In the genomic region with DNA sequence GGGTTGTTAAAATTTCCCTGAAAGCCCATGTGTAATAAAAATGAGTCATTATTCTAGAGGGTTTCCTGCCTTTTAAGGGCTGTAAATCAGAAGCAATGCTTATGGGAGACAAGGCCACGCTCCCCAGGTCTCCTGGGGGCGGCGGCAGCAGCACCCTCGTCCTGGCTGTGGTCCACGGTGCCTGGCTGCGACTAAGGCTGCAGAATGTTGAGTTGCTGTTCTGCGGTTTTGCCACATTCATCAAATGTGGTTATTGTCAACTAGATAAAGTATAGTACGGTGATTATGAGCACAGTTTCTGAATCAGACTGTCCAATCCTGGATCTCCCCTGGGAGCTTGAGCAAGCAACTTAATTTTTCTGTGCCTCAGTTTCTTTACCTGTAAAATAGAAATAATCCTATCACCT, we compare ENCODE assay signal across 9 cellular contexts. TPM values are rescaled to one million over a fixed set of nuclear protein-coding genes. Genes with fewer than 3 reads are reported as not detected.
A peak's percentile ranks its signal among the peaks of the same experiment; 100 is the strongest.
DNase-seq lines count a peak whose midpoint lies in the region; ATAC-seq, FAIRE-seq and TF ChIP-seq lines count a peak whose summit lies in the region.
"Had no signal": no experiment of that assay in that cellular context is flagged by ENCODE, and none has a peak within 500 bp of the region (broad histone marks: within the 10 kb centered on the region; RNA-seq: fewer than 3 reads in every experiment).

No MANE protein-coding gene starts in this region.

- peak; percentile 26 for ATAC-seq in HG02885 (IDR thresholded peaks at IDR 0.05; ENCODE audit: poor library complexity, unreplicated experiment)
- ATAC-seq in K562 = peak; percentile 80
- no peak for ATAC-seq in HepG2

- CTCF ChIA-PET in CD4-positive, alpha-beta memory T cell (lab: Charles Lee; ENCODE audit: partially characterized antibody) = interaction anchor here (0.9 to 1.3 kb wide), 2 partner anchors 11 to 673 kb away, joined by 3 to 5 read pairs; no protein-coding TSS in a partner anchor
- CTCF ChIA-PET in K562 (lab: Yijun Ruan, JAX; ENCODE audit: low intra/inter-chr PET ratio) (no interaction called here), HepG2 (lab: Yijun Ruan, JAX; ENCODE audit: low intra/inter-chr PET ratio, low total read pairs) (no interaction called here)

- H3K4me2 ChIP-seq in K562 (ENCODE audit: insufficient read depth, low read length) (no peak overlapping the region), HepG2 (ENCODE audit: low read depth, low read length) (no peak overlapping the region)

- POLR2A ChIA-PET in CD4-positive, alpha-beta memory T cell (lab: Charles Lee; ENCODE audit: partially characterized antibody) = no interaction called here
- POLR2A ChIA-PET in K562 (lab: Yijun Ruan, JAX) = interaction anchor here (0.7 to 1.4 kb wide), 2 partner anchors 9 to 88 kb away, joined by 3 read pairs; no protein-coding TSS in a partner anchor
- POLR2A ChIA-PET in HepG2 (lab: Yijun Ruan, JAX) = no interaction called here

- no peak for TF ChIP-seq POLR2A in K562 (conservative IDR thresholded peaks at IDR 0.05)
- no peak for TF ChIP-seq POLR2A in HepG2 (IDR thresholded peaks at IDR 0.05; ENCODE audit: insufficient read depth in 1 of 2, low read depth in 2 of 2, low read length in 2 of 2)
- no peak for TF ChIP-seq POLR2A in thyroid gland (IDR thresholded peaks at IDR 0.05)

- peak overlapping the region in 5 of 7 donors; percentile 1 to 70 (median 42) for H3K27ac Mint-ChIP-seq in CD4-positive, alpha-beta memory T cell

- H2AFZ ChIP-seq in K562 (ENCODE audit: low read depth, low read length) (no peak overlapping the region), HepG2 (ENCODE audit: low read length) (no peak overlapping the region)

- H3K9me3 Mint-ChIP-seq in CD4-positive, alpha-beta memory T cell = no peaks in the 10 kb centered on the region

- H3K9me1 ChIP-seq in K562 (ENCODE audit: control insufficient read depth, insufficient read depth, low read length) = no peaks in the 10 kb centered on the region

- BruUV-seq in K562 (replicated peaks; lab: Mats Ljungman, UMichigan) = no TSS peak
- no TSS peak for BruUV-seq in HepG2 (replicated peaks; lab: Mats Ljungman, UMichigan)

- H3K4me3 Mint-ChIP-seq in CD4-positive, alpha-beta memory T cell = peak overlapping the region in 7 of 8 donors; percentile 4 to 78 (median 60)

- H3K27me3 ChIP-seq in CD4-positive, alpha-beta memory T cell (ENCODE audit: insufficient read depth, low read length) = no peaks in the 10 kb centered on the region
- H3K27me3 ChIP-seq in K562 (ENCODE audit: control insufficient read depth in 2 of 2, insufficient read depth in 2 of 2, low read length in 2 of 2) (no peaks in the 10 kb centered on the region), HepG2 (ENCODE audit: control insufficient read depth in 1 of 2, insufficient read depth in 2 of 2, low read length in 2 of 2) (no peaks in the 10 kb centered on the region), thyroid gland (no peaks in the 10 kb centered on the region)

- peak; percentile 47 to 77 (median 52) for DNase-seq in CD4-positive, alpha-beta memory T cell
- DNase-seq in UCSD-AML1 (lab: John Stamatoyannopoulos, UW; ENCODE audit: unreplicated experiment) (peak; percentile 49), K562 (ENCODE audit: extremely low read depth in 1 of 4, low spot score in 3 of 4) (peak in 2 of 4 experiments; percentile 53 to 66), HepG2 (ENCODE audit: low spot score) (no peak), NCI-H526 treated with DMSO at 0.1 percent for 48 hours (lab: John Stamatoyannopoulos, UW) (no peak), thyroid gland (no peak)
- peak; percentile 30 to 65 for DNase-seq in stimulated activated CD8-positive, alpha-beta memory T cell treated with anti-CD3 and anti-CD28 coated beads, Interleukin-4, amount 100 ng/mL, for 4 hours (ENCODE audit: low read depth in 2 of 2, low spot score in 1 of 2)

- H3K4me1 Mint-ChIP-seq in CD4-positive, alpha-beta memory T cell = peaks cover 50 to 65% (median 56%) of the 10 kb centered on the region in 4 donors

- WGBS in K562 (ENCODE audit: insufficient coverage, low coverage, missing lambda C conversion rate) = 3% methylated on average over 8 of the region's 8 CpGs
- WGBS in HepG2 (ENCODE audit: low lambda C conversion rate) = 98% methylated on average over 8 of the region's 8 CpGs
- 67 to 76% methylated on average over 8 of the region's 8 CpGs for WGBS in thyroid gland, 2 donors

- H3K36me3 Mint-ChIP-seq in CD4-positive, alpha-beta memory T cell = no peaks in the 10 kb centered on the region

- no peak for TF ChIP-seq CTCF in K562 (IDR thresholded peaks at IDR 0.05 in 2 of 3, conservative IDR thresholded peaks at IDR 0.05 in 1 of 3; ENCODE audit: insufficient read depth in 2 of 3, low read depth in 1 of 3, low read length in 3 of 3)
- no peak for TF ChIP-seq CTCF in HepG2 (CRISPR knock-in tag; IDR thresholded peaks at IDR 0.05)
- TF ChIP-seq CTCF in thyroid gland (IDR thresholded peaks at IDR 0.05) = no peak

- H3K27ac ChIP-seq in CD4-positive, alpha-beta memory T cell (ENCODE audit: low read depth, low read length) = no peak overlapping the region
- no peak overlapping the region for H3K27ac ChIP-seq in K562 (ENCODE audit: extremely low read depth, low read depth, low read length)
- no peak overlapping the region for H3K27ac ChIP-seq in HepG2 (ENCODE audit: extremely low read length, insufficient read depth, low read length)
- no peak overlapping the region for H3K27ac ChIP-seq in thyroid gland

- in situ Hi-C loops in K562 (cut with MboI) (no loop called here), HepG2 (cut with HindIII; ENCODE audit: extremely low pct_ligation_motif_present, low pct_unique_long_range_greater_than_20kb) (no loop called here)

- H3K79me2 ChIP-seq in K562 (ENCODE audit: control insufficient read depth, insufficient read depth, low read length) = no peaks in the 10 kb centered on the region
- no peaks in the 10 kb centered on the region for H3K79me2 ChIP-seq in HepG2 (ENCODE audit: insufficient read depth, low read length)

- H3K9ac ChIP-seq in K562 (ENCODE audit: insufficient read depth in 1 of 2, low read depth in 2 of 2, low read length in 2 of 2) = peak overlapping the region in 1 of 2 experiments; percentile 72; a peak in 1 of 4 replicates
- H3K9ac ChIP-seq in HepG2 (ENCODE audit: insufficient read depth, low read depth, low read length) = no peak overlapping the region

- H4K20me1 ChIP-seq in K562 (replicated peaks; ENCODE audit: control insufficient read depth, insufficient read depth, low read length) (no peaks in the 10 kb centered on the region), HepG2 (ENCODE audit: insufficient read depth, low read length) (no peaks in the 10 kb centered on the region)

- peaks cover 53% of the 10 kb centered on the region for H3K4me1 ChIP-seq in CD4-positive, alpha-beta memory T cell (ENCODE audit: insufficient read depth, low read length)
- H3K4me1 ChIP-seq in K562 (replicated peaks in 1 of 2; ENCODE audit: control insufficient read depth in 2 of 2, insufficient read depth in 2 of 2, low read length in 2 of 2) (peaks cover 13 to 14% of the 10 kb centered on the region in 2 experiments; a peak in 4 of 5 replicates), HepG2 (ENCODE audit: insufficient read depth, low read length) (peaks cover 55% of the 10 kb centered on the region), thyroid gland (no peaks in the 10 kb centered on the region)

- FAIRE-seq in K562 (lab: Jason Lieb, UNC) (peak; percentile 80), HepG2 (lab: Jason Lieb, UNC) (no peak)
- FAIRE-seq: colon had no signal

- intact Hi-C loops in CD4-positive, alpha-beta memory T cell (cut with micrococcal nuclease) = no loop called here
- intact Hi-C loops in K562 (cut with micrococcal nuclease) (no loop called here), HepG2 (cut with micrococcal nuclease; ENCODE audit: unreplicated experiment) (no loop called here), thyroid gland (cut with DNase I) (no loop called here)

- no peaks in the 10 kb centered on the region for H3K36me3 ChIP-seq in CD4-positive, alpha-beta memory T cell (ENCODE audit: insufficient read depth, low read length)
- H3K36me3 ChIP-seq in K562 (ENCODE audit: control insufficient read depth, insufficient read depth, low read length) (no peaks in the 10 kb centered on the region), HepG2 (replicated peaks in 1 of 2; ENCODE audit: control insufficient read depth in 1 of 2, insufficient read depth in 2 of 2, low read length in 2 of 2) (no peaks in the 10 kb centered on the region), thyroid gland (no peaks in the 10 kb centered on the region)

- H3K27me3 Mint-ChIP-seq in CD4-positive, alpha-beta memory T cell = no peaks in the 10 kb centered on the region

- no peak for TF ChIP-seq EP300 in K562 (IDR thresholded peaks at IDR 0.05; ENCODE audit: low read length)
- no peak for TF ChIP-seq EP300 in HepG2 (IDR thresholded peaks at IDR 0.05; ENCODE audit: low read depth in 2 of 2, low read length in 2 of 2)
- TF ChIP-seq EP300 in HepG2 (CRISPR knock-in tag; IDR thresholded peaks at IDR 0.05; ENCODE audit: borderline replicate concordance) = no peak

- no peak overlapping the region for H3K4me3 ChIP-seq in CD4-positive, alpha-beta memory T cell (ENCODE audit: low read length in 2 of 2)
- no peak overlapping the region for H3K4me3 ChIP-seq in K562
- no peak overlapping the region for H3K4me3 ChIP-seq in HepG2 (replicated peaks in 1 of 3; ENCODE audit: insufficient read depth in 1 of 3, low read depth in 2 of 3, low read length in 3 of 3)
- H3K4me3 ChIP-seq in thyroid gland (replicated peaks in 1 of 3) = no peak overlapping the region

- no peak for TF ChIP-seq RAD21 in K562 (CRISPR knock-in tag; conservative IDR thresholded peaks at IDR 0.05 in 1 of 2, IDR thresholded peaks at IDR 0.05 in 1 of 2)
- TF ChIP-seq RAD21 in HepG2 (CRISPR knock-in tag; IDR thresholded peaks at IDR 0.05) = no peak

- H3K9me3 ChIP-seq in CD4-positive, alpha-beta memory T cell (ENCODE audit: control insufficient read depth in 1 of 2, low read length in 2 of 2) = no peaks in the 10 kb centered on the region
- H3K9me3 ChIP-seq in K562 (replicated peaks; ENCODE audit: control insufficient read depth, insufficient read depth, low read depth, low read length) = no peaks in the 10 kb centered on the region
- H3K9me3 ChIP-seq in HepG2 (ENCODE audit: low read length) = no peaks in the 10 kb centered on the region
- no peaks in the 10 kb centered on the region for H3K9me3 ChIP-seq in thyroid gland

RNA-seq across cellular contexts. Expression of a gene that starts 11.9 kb away (rescaled TPM):
- 10 to 100 TPM; 56.5 to 62.4 TPM for total RNA-seq in CD4-positive, alpha-beta memory T cell
- polyA plus RNA-seq in CD4-positive, alpha-beta memory T cell = 10 to 100 TPM; 12.2 to 35.7 TPM
- 31.0 and 37.9 TPM in 2 replicates for total RNA-seq in K562 (2011; cell fraction: chromatin; rRNA removed; ENCODE audit: low replicate concordance)
- 14.8 and 17.1 TPM in 2 replicates for total RNA-seq in K562 (2011; cell fraction: nucleolus; rRNA removed)
- 16.6 and 31.9 TPM in 2 replicates for total RNA-seq in K562 (2011; cell fraction: nucleoplasm; rRNA removed)
- total RNA-seq in K562 (2014; rRNA removed) = 18.1 and 27.0 TPM in 2 replicates
- 38.1 and 47.1 TPM in 2 replicates for total RNA-seq in K562 (2014; rRNA removed; fragmentation: Illumina TruSeq; extraction: Trizol)
- 37.4 and 37.9 TPM in 2 replicates for total RNA-seq in K562 (2015; rRNA removed; fragmentation: Illumina TruSeq; extraction: Trizol)
- total RNA-seq in K562 (2021) = 51.2 and 51.3 TPM in 2 replicates
- 79.5 and 97.5 TPM in 2 replicates for polyA plus RNA-seq in K562 (2011; rRNA removed)
- 88.8 TPM in 2 replicates for polyA plus RNA-seq in K562 (2011; cell fraction: cytosol; rRNA removed)
- 65.1 and 73.6 TPM in 2 replicates for polyA plus RNA-seq in K562 (2011; cell fraction: nucleus; rRNA removed)
- 27.7 and 28.0 TPM in 2 replicates for polyA plus RNA-seq in K562 (2012)
- polyA plus RNA-seq in K562 (2014; fragmentation: Illumina TruSeq; extraction: Trizol) = 35.3 and 36.0 TPM in 2 replicates
- 10 to 100 TPM; 11.2 to 14.0 TPM for polyA plus RNA-seq in K562 (2014; fragmentation: Nextera tagmentation; extraction: Ambion mirVana)
- polyA plus RNA-seq in K562 (2014; rRNA removed) = 17.1 and 28.7 TPM in 2 replicates
- 120 and 162 TPM in 2 replicates for polyA minus RNA-seq in K562 (2011; rRNA and poly(A)+ RNA removed)
- 42.0 and 75.2 TPM in 2 replicates for polyA minus RNA-seq in K562 (2011; cell fraction: cytosol; rRNA and poly(A)+ RNA removed)
- polyA minus RNA-seq in K562 (2011; cell fraction: nucleus; rRNA and poly(A)+ RNA removed) = 19.5 and 36.4 TPM in 2 replicates
- 145 and 187 TPM in 2 replicates for total RNA-seq in HepG2 (2016; rRNA removed; fragmentation: Illumina TruSeq; extraction: Trizol)
- total RNA-seq in HepG2 (2016; cell fraction: cytosol; rRNA removed; fragmentation: Illumina TruSeq; extraction: Trizol; ENCODE audit: low read depth) = 43.0 and 45.7 TPM in 2 replicates
- total RNA-seq in HepG2 (2016; cell fraction: insoluble cytoplasmic fraction; rRNA removed; fragmentation: Illumina TruSeq; extraction: Trizol) = 137 and 182 TPM in 2 replicates
- total RNA-seq in HepG2 (2016; cell fraction: membrane; rRNA removed; fragmentation: Illumina TruSeq; extraction: Trizol) = 97.9 and 106 TPM in 2 replicates
- 81.6 and 96.2 TPM in 2 replicates for total RNA-seq in HepG2 (2016; cell fraction: nucleus; rRNA removed; fragmentation: Illumina TruSeq; extraction: Trizol)
- 133 and 168 TPM in 2 replicates for polyA plus RNA-seq in HepG2 (2011; rRNA removed)
- 117 and 131 TPM in 2 replicates for polyA plus RNA-seq in HepG2 (2011; cell fraction: cytosol; rRNA removed)
- 69.2 and 88.9 TPM in 2 replicates for polyA plus RNA-seq in HepG2 (2011; cell fraction: nucleus; rRNA removed)
- polyA plus RNA-seq in HepG2 (2012) = 64.4 and 70.1 TPM in 2 replicates
- 18.9 and 21.0 TPM in 2 replicates for polyA plus RNA-seq in HepG2 (2016; cell fraction: cytosol; fragmentation: Illumina TruSeq; extraction: Trizol; ENCODE audit: low read depth)
- 159 and 174 TPM in 2 replicates for polyA plus RNA-seq in HepG2 (2016; cell fraction: insoluble cytoplasmic fraction; fragmentation: Illumina TruSeq; extraction: Trizol; ENCODE audit: low read depth)
- 58.1 and 62.3 TPM in 2 replicates for polyA plus RNA-seq in HepG2 (2016; cell fraction: membrane; fragmentation: Illumina TruSeq; extraction: Trizol; ENCODE audit: low read depth)
- polyA plus RNA-seq in HepG2 (2016; cell fraction: nucleus; fragmentation: Illumina TruSeq; extraction: Trizol; ENCODE audit: insufficient read depth, low read depth) = 104 and 107 TPM in 2 replicates
- 354 and 508 TPM in 2 replicates for polyA minus RNA-seq in HepG2 (2011; rRNA and poly(A)+ RNA removed; ENCODE audit: low replicate concordance)
- polyA minus RNA-seq in HepG2 (2011; cell fraction: cytosol; rRNA and poly(A)+ RNA removed) = 133 and 147 TPM in 2 replicates
- 117 TPM in 2 replicates for polyA minus RNA-seq in HepG2 (2011; cell fraction: nucleus; rRNA and poly(A)+ RNA removed)
- 10 to 100 TPM; 50.0 to 69.2 (median 58.9) TPM for total RNA-seq in thyroid gland

Comparison
In these comparisons a context has a peak if more than half of its experiments do, and no peak if none do; other contexts are left out.
1. DNase-seq: peak in CD4-positive, alpha-beta memory T cell (5 of 5), UCSD-AML1 (single experiment) and stimulated activated CD8-positive, alpha-beta memory T cell treated with anti-CD3 and anti-CD28 coated beads, Interleukin-4, amount 100 ng/mL, for 4 hours (2 of 2); none in HepG2 (single experiment), NCI-H526 treated with DMSO at 0.1 percent for 48 hours (single experiment) and thyroid gland (0 of 2).